Comparison of ENCODE assay signal across 14 cellular contexts in the genomic region with DNA sequence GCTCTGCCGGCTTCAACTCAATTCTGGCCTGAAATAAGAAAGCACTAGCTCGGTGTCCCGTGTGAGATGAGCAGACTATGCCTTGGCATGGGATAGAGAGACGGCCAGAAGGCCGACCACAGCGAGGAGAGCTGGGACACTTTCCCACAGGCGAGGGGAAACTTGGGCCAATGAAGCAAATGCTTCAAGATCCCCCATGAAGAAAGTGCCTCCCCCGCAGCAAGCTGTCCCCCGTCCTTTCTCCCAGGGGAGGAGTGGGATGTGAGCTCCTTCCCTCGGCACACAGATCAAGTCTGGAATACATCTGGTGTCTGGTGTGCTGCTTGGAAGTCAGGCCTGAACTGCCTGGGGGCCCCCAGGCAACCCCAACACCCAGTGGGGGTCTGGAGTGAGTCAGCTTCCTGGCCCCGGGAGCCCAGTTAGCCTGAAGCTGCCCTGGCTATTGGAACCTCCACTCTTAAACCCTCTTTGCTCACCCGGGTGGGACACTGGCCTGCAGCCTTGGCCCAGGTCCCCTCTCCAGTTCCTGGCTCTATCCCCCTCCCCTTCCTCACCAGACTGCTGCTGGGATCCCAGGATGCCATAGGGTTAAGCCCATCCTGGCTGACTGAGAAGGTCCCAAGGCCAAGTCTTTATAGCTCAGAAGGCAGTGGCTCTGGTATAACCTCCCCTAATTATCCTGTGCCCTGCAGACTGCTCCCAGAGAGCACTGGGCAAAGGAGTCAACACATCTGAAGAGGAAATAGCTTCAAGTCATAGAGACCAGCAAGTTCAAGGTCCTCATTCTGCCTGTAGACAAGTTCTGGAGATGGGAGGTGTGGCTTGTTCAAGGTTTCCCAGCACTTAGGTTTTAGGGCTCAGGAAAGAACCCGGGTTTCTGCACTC.
DNase-seq lines count a peak whose midpoint lies in the region; ATAC-seq, FAIRE-seq and TF ChIP-seq lines count a peak whose summit lies in the region.
"Had no signal": no experiment of that assay in that cellular context is flagged by ENCODE, and none has a peak within 500 bp of the region (broad histone marks: within the 10 kb centered on the region; RNA-seq: fewer than 3 reads in every experiment).

No MANE protein-coding gene starts in this region.

- H3K23ac ChIP-seq in H1 (ENCODE audit: insufficient read length) = no peak overlapping the region

- no peak overlapping the region for H3K4ac ChIP-seq in H1 (replicated peaks; ENCODE audit: insufficient read length, low read depth, low read length)

- H3K4me1 ChIP-seq in GM23248 (ENCODE audit: insufficient read depth) (peaks cover 34% of the 10 kb centered on the region), SJCRH30 (peaks cover 42% of the 10 kb centered on the region), H1 (replicated peaks in 1 of 4; ENCODE audit: control insufficient read depth in 3 of 4, insufficient read depth in 4 of 4, low read length in 3 of 4) (peaks cover 5 to 19% (median 15%) of the 10 kb centered on the region in 4 experiments; a peak in 5 of 7 replicates), skeletal muscle tissue (ENCODE audit: control insufficient read depth in 3 of 3, insufficient read depth in 3 of 3, low read length in 3 of 3) (peaks cover 4 to 19% (median 8%) of the 10 kb centered on the region in 3 donors), lower lobe of right lung (no peaks in the 10 kb centered on the region)
- H3K4me1 ChIP-seq: suprapubic skin had no signal

- DNase-seq in GM23248 (peak; percentile 31), SJCRH30 (no peak), H1 (ENCODE audit: low read depth in 1 of 2, low spot score in 2 of 2) (no peak), lower lobe of right lung (no peak)
- DNase-seq: activated CD4-positive, alpha-beta T cell treated with anti-CD3 and anti-CD28 coated beads for 1 hour; activated T-cell treated with anti-CD3 and anti-CD28 coated beads, Interleukin-2, amount 50 U/mL, for 1 hour; effector memory CD8-positive, alpha-beta T cell; naive thymus-derived CD8-positive, alpha-beta T cell; NCI-H1092; spleen had no signal

- H3K79me1 ChIP-seq in H1 (ENCODE audit: low read depth, low read length) = no peaks in the 10 kb centered on the region

- no peaks in the 10 kb centered on the region for H3K27me3 ChIP-seq in GM23248 (replicated peaks; ENCODE audit: insufficient read depth)
- H3K27me3 ChIP-seq in SJCRH30 = no peaks in the 10 kb centered on the region
- no peaks in the 10 kb centered on the region; a peak in 1 of 7 replicates for H3K27me3 ChIP-seq in H1 (replicated peaks in 1 of 4; ENCODE audit: control insufficient read depth in 3 of 4, extremely low read depth in 1 of 4, insufficient read depth in 3 of 4, low read length in 3 of 4)
- H3K27me3 ChIP-seq in skeletal muscle tissue (ENCODE audit: control insufficient read depth in 3 of 3, insufficient read depth in 3 of 3, low read length in 3 of 3) = no peaks in the 10 kb centered on the region
- no peaks in the 10 kb centered on the region for H3K27me3 ChIP-seq in lower lobe of right lung (ENCODE audit: low read depth)
- H3K27me3 ChIP-seq: spleen, suprapubic skin had no signal

- H3K9me3 ChIP-seq in GM23248 (ENCODE audit: low read depth) (no peaks in the 10 kb centered on the region), SJCRH30 (replicated peaks) (no peaks in the 10 kb centered on the region), H1 (ENCODE audit: insufficient read depth in 2 of 2, low read depth in 1 of 2, low read length in 1 of 2) (no peaks in the 10 kb centered on the region), skeletal muscle tissue (ENCODE audit: control insufficient read depth in 3 of 3, low read length in 3 of 3) (no peaks in the 10 kb centered on the region), lower lobe of right lung (no peaks in the 10 kb centered on the region)
- H3K9me3 ChIP-seq: spleen, suprapubic skin had no signal

- peaks cover 24% of the 10 kb centered on the region for H3F3A ChIP-seq in GM23248 (ENCODE audit: insufficient read depth)

- no peak overlapping the region for H4K8ac ChIP-seq in H1 (ENCODE audit: extremely low read depth, insufficient read depth, low read length)

- in situ Hi-C loops in GM23248 (cut with MboI) = no loop called here

- H4K5ac ChIP-seq in H1 (ENCODE audit: insufficient read length, low read depth, low read length) = no peak overlapping the region

- H3K36me3 ChIP-seq in GM23248 (ENCODE audit: low read depth) (no peaks in the 10 kb centered on the region), SJCRH30 (no peaks in the 10 kb centered on the region), H1 (ENCODE audit: control insufficient read depth in 2 of 4, insufficient read depth in 4 of 4, low read length in 3 of 4) (no peaks in the 10 kb centered on the region), skeletal muscle tissue (ENCODE audit: control insufficient read depth in 3 of 3, insufficient read depth in 3 of 3, low read length in 3 of 3) (no peaks in the 10 kb centered on the region), lower lobe of right lung (no peaks in the 10 kb centered on the region)
- H3K36me3 ChIP-seq: spleen, suprapubic skin had no signal

- no peak for FAIRE-seq in H1 (lab: Jason Lieb, UNC)

- peak overlapping the region; percentile 21; the same call in 1 of the 2 replicates for H2BK20ac ChIP-seq in H1 (ENCODE audit: low read length)

- H3K27ac ChIP-seq in GM23248 (peak overlapping the region; percentile 71), SJCRH30 (peak overlapping the region; percentile 29; the same call in 1 of the 2 replicates), H1 (ENCODE audit: low read depth, low read length) (no peak overlapping the region), skeletal muscle tissue (ENCODE audit: low read depth, low read length) (peak overlapping the region; percentile 60), lower lobe of right lung (no peak overlapping the region)
- H3K27ac ChIP-seq: spleen, suprapubic skin had no signal

- 0 out of 2 replicates have a peak overlapping the region, but pooled peaks have one; percentile 28 for H2BK12ac ChIP-seq in H1 (ENCODE audit: low read depth, low read length)

- H2AFZ ChIP-seq in GM23248 (no peak overlapping the region), H1 (ENCODE audit: low read length) (no peak overlapping the region)

- H2AK5ac ChIP-seq in H1 (ENCODE audit: low read depth, low read length) = no peak overlapping the region

- H2BK15ac ChIP-seq in H1 (ENCODE audit: low read length) = no peak overlapping the region; the same call in 1 of the 2 replicates

- H4K20me1 ChIP-seq in GM23248 (ENCODE audit: insufficient read depth) (no peaks in the 10 kb centered on the region), H1 (replicated peaks in 1 of 2; ENCODE audit: control insufficient read depth in 1 of 2, insufficient read depth in 2 of 2, low read length in 2 of 2) (no peaks in the 10 kb centered on the region)

- TF ChIP-seq CTCF in H1 (IDR thresholded peaks at IDR 0.05; ENCODE audit: control extremely low read depth in 1 of 3, insufficient read depth in 1 of 3, low read depth in 1 of 3, low read length in 3 of 3) (no peak), lower lobe of right lung (IDR thresholded peaks at IDR 0.05) (no peak)

- no peak overlapping the region for H3K56ac ChIP-seq in H1 (replicated peaks; ENCODE audit: insufficient read length, low read depth, low read length)

- ATAC-seq in lower lobe of right lung (no peak), GM19467 (IDR thresholded peaks at IDR 0.05; ENCODE audit: unreplicated experiment) (no peak), HG03439 (IDR thresholded peaks at IDR 0.05; ENCODE audit: unreplicated experiment) (no peak)
- ATAC-seq: effector memory CD8-positive, alpha-beta T cell; naive thymus-derived CD8-positive, alpha-beta T cell had no signal

- intact Hi-C loops in lower lobe of right lung (cut with DNase I) = no loop called here

- H3K4me3 ChIP-seq in GM23248 (no peak overlapping the region), SJCRH30 (no peak overlapping the region), H1 (ENCODE audit: extremely low read depth in 1 of 4, insufficient read depth in 2 of 4, low read depth in 3 of 4, low read length in 4 of 4) (no peak overlapping the region), skeletal muscle tissue (ENCODE audit: low read length in 3 of 3) (no peak overlapping the region), lower lobe of right lung (no peak overlapping the region)
- H3K4me3 ChIP-seq: spleen, suprapubic skin had no signal

- no peak for TF ChIP-seq POLR2A in H1 (IDR thresholded peaks at IDR 0.05; ENCODE audit: control extremely low read depth in 1 of 2, low read depth in 2 of 2, low read length in 2 of 2)

- no peak overlapping the region for H3K14ac ChIP-seq in H1 (ENCODE audit: insufficient read length)

- TF ChIP-seq RAD21 in H1 (IDR thresholded peaks at IDR 0.05 in 1 of 2, conservative IDR thresholded peaks at IDR 0.05 in 1 of 2; ENCODE audit: low read depth in 2 of 2, low read length in 2 of 2) = no peak

- CTCF ChIA-PET in H1 (lab: Charles Lee; ENCODE audit: partially characterized antibody) = interaction anchor here (0.7 to 2.2 kb wide), 9 partner anchors 10 to 352 kb away, joined by 3 to 10 read pairs (median 3); no protein-coding TSS in a partner anchor

- H3K79me2 ChIP-seq in GM23248 (ENCODE audit: insufficient read depth) (no peaks in the 10 kb centered on the region), H1 (ENCODE audit: control insufficient read depth in 1 of 2, insufficient read depth in 2 of 2, low read length in 2 of 2) (no peaks in the 10 kb centered on the region)

- TF ChIP-seq EP300 in H1 (IDR thresholded peaks at IDR 0.05; ENCODE audit: borderline replicate concordance in 1 of 2, low read depth in 2 of 2, low read length in 2 of 2) = no peak

- H3K9me2 ChIP-seq in GM23248 (ENCODE audit: insufficient read depth) = no peaks in the 10 kb centered on the region

- H3K23me2 ChIP-seq in H1 (ENCODE audit: low read depth, low read length) = no peaks in the 10 kb centered on the region

- WGBS in GM23248 (ENCODE audit: low coverage in 1 of 2, low lambda C conversion rate in 2 of 2, missing lambda C conversion rate in 2 of 2), 2 experiments = 62 to 68% methylated on average over 12 to 13 of the region's 13 CpGs
- WGBS in H1 (ENCODE audit: extremely low coverage in 1 of 2, insufficient coverage in 1 of 2, insufficient read length in 1 of 2, insufficient replicate concordance in 2 of 2, low coverage in 1 of 2, low lambda C conversion rate in 2 of 2, missing lambda C conversion rate in 1 of 2), 2 experiments = 79% methylated on average over 13 of the region's 13 CpGs; no CpG with 5 or more reads in 1 of the 2 experiments

- no peak overlapping the region for H3K18ac ChIP-seq in H1 (ENCODE audit: extremely low read depth, low read length)

- H2BK120ac ChIP-seq in H1 (replicated peaks; ENCODE audit: low read depth, low read length) = no peak overlapping the region

- no peak overlapping the region for H4K91ac ChIP-seq in H1 (replicated peaks; ENCODE audit: insufficient read length, low read length)

- H3K4me2 ChIP-seq in GM23248 (ENCODE audit: unreplicated experiment) (peak overlapping the region; percentile 48), H1 (ENCODE audit: insufficient read depth in 1 of 2, low read depth in 2 of 2, low read length in 2 of 2) (no peak overlapping the region; a peak in 1 of 4 replicates)

- H3K9ac ChIP-seq in GM23248 (peak overlapping the region; percentile 48), H1 (replicated peaks in 1 of 4; ENCODE audit: extremely low read depth in 1 of 4, low read depth in 3 of 4, low read length in 3 of 4) (no peak overlapping the region), skeletal muscle tissue (ENCODE audit: low read depth in 1 of 3, low read length in 3 of 3) (no peak overlapping the region)

- POLR2A ChIA-PET in H1 (lab: Charles Lee; ENCODE audit: partially characterized antibody) = no interaction called here

- peak overlapping the region; percentile 61; the same call in 1 of the 2 replicates for H2BK5ac ChIP-seq in H1 (ENCODE audit: low read depth, low read length)

Comparison
In these comparisons a context has a peak if more than half of its experiments do, and no peak if none do; other contexts are left out.
1. H3K27ac ChIP-seq: peak in GM23248 (single experiment), SJCRH30 (single experiment) and skeletal muscle tissue (single experiment); none in H1 (single experiment) and lower lobe of right lung (single experiment).